In genomic region chr6:135073757-135074393, GRCh38 we compare ENCODE assay signal across 20 cellular contexts.
"Had no signal": no experiment of that assay in that cellular context is flagged by ENCODE, and none has a peak within 500 bp of the region (broad histone marks: within the 10 kb centered on the region; RNA-seq: fewer than 3 reads in every experiment).

No MANE protein-coding gene starts in this region.

- DNase-seq: activated CD4-positive, alpha-beta memory T cell treated with anti-CD3 and anti-CD28 coated beads for 36 hours; activated CD4-positive, alpha-beta T cell treated with anti-CD3 and anti-CD28 coated beads for 36 hours; activated CD8-positive, alpha-beta memory T cell treated with anti-CD3 and anti-CD28 coated beads, Interleukin-2, amount 10 ng/mL, durations not matched to agents 7 days and 5 days; activated naive CD4-positive, alpha-beta T cell treated with anti-CD3 and anti-CD28 coated beads for 36 hours; adrenal gland; dermis blood vessel endothelial cell; effector memory CD4-positive, alpha-beta T cell; immature natural killer cell; kidney glomerular epithelial cell; left ventricle myocardium inferior; mammary epithelial cell; nephron progenitor cell; occipital lobe; retina; spleen; stimulated activated naive B cell treated with anti-CD40 and anti-IgM and Interleukin-4, amounts not matched to agents 10 μg/mL and 1 μg/mL and 100 μg/mL, for 72 hours; T1000; upper lobe of left lung; WERI-Rb-1 had no signal

- H3K27ac ChIP-seq: adrenal gland, left ventricle myocardium inferior, spleen, thoracic aorta, upper lobe of left lung, WERI-Rb-1 had no signal

- H3K27me3 ChIP-seq: spleen, upper lobe of left lung had no signal

- H3K9me3 ChIP-seq: adrenal gland, left ventricle myocardium inferior, spleen, thoracic aorta, upper lobe of left lung had no signal

- H3K36me3 ChIP-seq: adrenal gland, left ventricle myocardium inferior, spleen, thoracic aorta, upper lobe of left lung, WERI-Rb-1 had no signal

- H3K4me1 ChIP-seq: adrenal gland, left ventricle myocardium inferior, spleen, upper lobe of left lung had no signal

- H3K4me3 ChIP-seq: adrenal gland, left ventricle myocardium inferior, spleen, thoracic aorta, upper lobe of left lung had no signal
